17 cellular contexts compared by ENCODE assay signal in the genomic region with DNA sequence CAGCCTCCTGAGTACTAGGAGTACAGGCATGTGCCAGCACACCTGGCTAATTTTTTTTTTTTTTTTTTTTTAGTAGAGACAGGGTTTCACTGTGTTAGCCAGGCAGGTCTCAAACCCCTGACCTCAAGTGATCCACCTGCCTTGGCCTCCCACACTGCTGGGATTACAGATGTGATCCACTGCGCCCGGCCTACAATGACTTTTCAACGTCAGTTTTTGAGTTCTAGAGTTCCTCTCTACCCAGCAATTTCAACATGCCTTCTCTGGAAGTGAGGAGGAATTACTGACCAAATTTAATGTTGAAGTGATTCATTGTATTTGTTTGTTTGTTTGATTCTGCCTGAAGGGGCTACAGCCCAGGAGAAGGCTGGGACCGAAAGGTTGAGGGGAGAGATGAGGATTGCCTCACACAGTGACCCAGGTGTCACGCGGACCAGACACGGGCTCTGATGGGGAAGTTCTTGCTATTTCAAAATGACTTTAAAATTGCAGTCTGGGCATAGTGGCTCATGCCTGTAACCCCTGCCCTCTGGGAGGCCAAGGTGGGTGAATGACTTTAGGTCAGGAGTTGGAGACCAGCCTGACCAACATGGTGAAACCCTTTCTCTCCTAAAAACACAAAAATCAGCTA. TPM values are rescaled to one million over a fixed set of nuclear protein-coding genes. Genes with fewer than 3 reads are reported as not detected.
A peak's percentile ranks its signal among the peaks of the same experiment; 100 is the strongest.
DNase-seq lines count a peak whose midpoint lies in the region; ATAC-seq lines count a peak whose summit lies in the region.
"Had no signal": no experiment of that assay in that cellular context is flagged by ENCODE, and none has a peak within 500 bp of the region (broad histone marks: within the 10 kb centered on the region; RNA-seq: fewer than 3 reads in every experiment).

No MANE protein-coding gene starts in this region.

- ATAC-seq in left lobe of liver: peak; percentile 26
- ATAC-seq in sciatic nerve: peak; percentile 50
- no peak for ATAC-seq in activated T-helper 17 cell treated with anti-CD3 and anti-CD28 coated beads, Interleukin-2, amount 50 U/mL, for 72 hours (replicated peaks)
- no peak for ATAC-seq in GM21526 (IDR thresholded peaks at IDR 0.05; ENCODE audit: low FRiP score, unreplicated experiment)

- H3K4me3 Mint-ChIP-seq in activated T-cell treated with anti-CD3 and anti-CD28 coated beads, Interleukin-2, amount 50 U/mL, for 24 hours: no peak overlapping the region
- H3K4me3 Mint-ChIP-seq in activated T-helper 17 cell treated with anti-CD3 and anti-CD28 coated beads, Interleukin-2, amount 50 U/mL, for 72 hours: no peak overlapping the region

- no peaks in the 10 kb centered on the region for H3K36me3 Mint-ChIP-seq in activated T-cell treated with anti-CD3 and anti-CD28 coated beads, Interleukin-2, amount 50 U/mL, for 24 hours (ENCODE audit: low read depth)
- no peaks in the 10 kb centered on the region for H3K36me3 Mint-ChIP-seq in activated T-helper 17 cell treated with anti-CD3 and anti-CD28 coated beads, Interleukin-2, amount 50 U/mL, for 72 hours (ENCODE audit: low read depth)

- peak; percentile 5 for DNase-seq in activated T-cell treated with anti-CD3 and anti-CD28 coated beads, Interleukin-2, amount 50 U/mL, for 24 hours
- DNase-seq in activated T-cell treated with anti-CD3 and anti-CD28 coated beads for 4 hours: no peak
- peak; percentile 58 to 59 for DNase-seq in NOMO-1 (lab: John Stamatoyannopoulos, UW; ENCODE audit: unreplicated experiment in 2 of 2)
- no peak for DNase-seq in left lobe of liver (ENCODE audit: low spot score)
- peak; percentile 15 for DNase-seq in sciatic nerve (ENCODE audit: low spot score)
- DNase-seq in HUDEP-2 (lab: John Stamatoyannopoulos, UW; ENCODE audit: unreplicated experiment in 76 of 76): no peak
- DNase-seq: 8988T, COR-L47, NCI-H1105, NCI-H187, NCI-H446, NCI-H774, SJCRH30 had no signal

- no peak overlapping the region for H3K27ac Mint-ChIP-seq in activated T-cell treated with anti-CD3 and anti-CD28 coated beads, Interleukin-2, amount 50 U/mL, for 24 hours
- no peak overlapping the region for H3K27ac Mint-ChIP-seq in activated T-helper 17 cell treated with anti-CD3 and anti-CD28 coated beads, Interleukin-2, amount 50 U/mL, for 72 hours

- no peaks in the 10 kb centered on the region for H3K27me3 Mint-ChIP-seq in activated T-cell treated with anti-CD3 and anti-CD28 coated beads, Interleukin-2, amount 50 U/mL, for 24 hours
- no peaks in the 10 kb centered on the region for H3K27me3 Mint-ChIP-seq in activated T-helper 17 cell treated with anti-CD3 and anti-CD28 coated beads, Interleukin-2, amount 50 U/mL, for 72 hours

- H3K4me1 Mint-ChIP-seq in activated T-cell treated with anti-CD3 and anti-CD28 coated beads, Interleukin-2, amount 50 U/mL, for 24 hours (ENCODE audit: low read depth): peaks cover 4% of the 10 kb centered on the region
- no peaks in the 10 kb centered on the region for H3K4me1 Mint-ChIP-seq in activated T-helper 17 cell treated with anti-CD3 and anti-CD28 coated beads, Interleukin-2, amount 50 U/mL, for 72 hours

- intact Hi-C loops in sciatic nerve (cut with DNase I): no loop called here

- no peaks in the 10 kb centered on the region for H3K9me3 Mint-ChIP-seq in activated T-cell treated with anti-CD3 and anti-CD28 coated beads, Interleukin-2, amount 50 U/mL, for 24 hours
- H3K9me3 Mint-ChIP-seq in activated T-helper 17 cell treated with anti-CD3 and anti-CD28 coated beads, Interleukin-2, amount 50 U/mL, for 72 hours: no peaks in the 10 kb centered on the region

RNA-seq across cellular contexts. Expression of gene DENR, which starts 8.6 kb away (rescaled TPM):
- total RNA-seq in left lobe of liver (12.7 TPM), sciatic nerve (32.7 TPM)
- total RNA-seq in activated T-helper 17 cell treated with anti-CD3 and anti-CD28 coated beads, Interleukin-2, amount 50 U/mL, for 72 hours: 10 to 100 TPM; 65.3 to 78.9 TPM

RNA-seq across cellular contexts. Expression of gene HCAR1, which starts 13.4 kb away (rescaled TPM):
- total RNA-seq in left lobe of liver (not detected), sciatic nerve (1.4 TPM)
- under 1 TPM in 1 of 2 donors, not detected in 1; 0.64 TPM for total RNA-seq in activated T-helper 17 cell treated with anti-CD3 and anti-CD28 coated beads, Interleukin-2, amount 50 U/mL, for 72 hours
- total RNA-seq: SJCRH30 had no signal

RNA-seq across cellular contexts. Expression of gene HCAR3, which starts 27.4 kb away (rescaled TPM):
- total RNA-seq in left lobe of liver: not detected
- 3.5 TPM for total RNA-seq in sciatic nerve
- total RNA-seq in activated T-helper 17 cell treated with anti-CD3 and anti-CD28 coated beads, Interleukin-2, amount 50 U/mL, for 72 hours: not detected
- total RNA-seq: OCI-LY7, RPMI7951, SJCRH30 had no signal

RNA-seq across cellular contexts. Expression of gene CCDC62, which starts 30.4 kb away (rescaled TPM):
- 0.23 TPM for total RNA-seq in left lobe of liver
- total RNA-seq in sciatic nerve: 0.89 TPM
- total RNA-seq in activated T-helper 17 cell treated with anti-CD3 and anti-CD28 coated beads, Interleukin-2, amount 50 U/mL, for 72 hours: 1 to 10 TPM; 1.0 to 3.8 TPM

RNA-seq across cellular contexts. Expression of gene HCAR2, which starts 40.9 kb away (rescaled TPM):
- not detected for total RNA-seq in left lobe of liver
- total RNA-seq in sciatic nerve: 2.6 TPM
- not detected for total RNA-seq in activated T-helper 17 cell treated with anti-CD3 and anti-CD28 coated beads, Interleukin-2, amount 50 U/mL, for 72 hours
- total RNA-seq: OCI-LY7, RPMI7951, SJCRH30 had no signal

Comparison
In these comparisons a context has a peak if more than half of its experiments do, and no peak if none do; other contexts are left out.
1. DNase-seq: peak in activated T-cell treated with anti-CD3 and anti-CD28 coated beads, Interleukin-2, amount 50 U/mL, for 24 hours (single experiment), NOMO-1 (2 of 2) and sciatic nerve (single experiment); none in activated T-cell treated with anti-CD3 and anti-CD28 coated beads for 4 hours (single experiment), left lobe of liver (single experiment) and HUDEP-2 (0 of 76).
2. ATAC-seq: peak in left lobe of liver (single experiment) and sciatic nerve (single experiment); none in activated T-helper 17 cell treated with anti-CD3 and anti-CD28 coated beads, Interleukin-2, amount 50 U/mL, for 72 hours (single experiment) and GM21526 (single experiment).